29 cellular contexts compared by ENCODE assay signal in genomic region chr10:9735731-9736130, GRCh38.
"Had no signal": no experiment of that assay in that cellular context is flagged by ENCODE, and none has a peak within 500 bp of the region (broad histone marks: within the 10 kb centered on the region; RNA-seq: fewer than 3 reads in every experiment).

No MANE protein-coding gene starts in this region.

- H3K36me3 ChIP-seq: stomach, suprapubic skin, thoracic aorta, thyroid gland, tibial artery, tibial nerve, transverse colon, upper lobe of left lung, upper lobe of right lung, uterus, vagina had no signal

- H3K9me3 Mint-ChIP-seq: stimulated activated memory B cell treated with anti-CD40 and anti-IgM and Interleukin-4, amounts not matched to agents 10 μg/mL and 1 μg/mL and 100 μg/mL, for 72 hours; stimulated activated naive B cell treated with anti-CD40 and anti-IgM and Interleukin-4, amounts not matched to agents 10 μg/mL and 1 μg/mL and 100 μg/mL, for 72 hours; stimulated activated naive CD8-positive, alpha-beta T cell treated with anti-CD3 and anti-CD28 coated beads, Interleukin-15, amount 100 ng/mL, for 72 hours; stimulated activated naive CD8-positive, alpha-beta T cell treated with anti-CD3 and anti-CD28 coated beads, Interleukin-15, Interleukin-2, amounts not matched to agents 100 ng/mL and 50 ng/mL, for 24 hours; type B pancreatic cell had no signal

- H3K27me3 Mint-ChIP-seq: stimulated activated memory B cell treated with anti-CD40 and anti-IgM and Interleukin-4, amounts not matched to agents 10 μg/mL and 1 μg/mL and 100 μg/mL, for 72 hours; stimulated activated naive B cell treated with anti-CD40 and anti-IgM and Interleukin-4, amounts not matched to agents 10 μg/mL and 1 μg/mL and 100 μg/mL, for 72 hours; stimulated activated naive CD8-positive, alpha-beta T cell treated with anti-CD3 and anti-CD28 coated beads, Interleukin-15, amount 100 ng/mL, for 72 hours; stimulated activated naive CD8-positive, alpha-beta T cell treated with anti-CD3 and anti-CD28 coated beads, Interleukin-15, Interleukin-2, amounts not matched to agents 100 ng/mL and 50 ng/mL, for 24 hours; type B pancreatic cell had no signal

- H3K4me3 Mint-ChIP-seq: stimulated activated effector memory CD8-positive, alpha-beta T cell treated with anti-CD3 and anti-CD28 coated beads, Interleukin-12 subunit alpha, Interleukin-12 subunit beta, amount 100 ng/mL, for 72 hours; stimulated activated memory B cell treated with anti-CD40 and anti-IgM and Interleukin-4, amounts not matched to agents 10 μg/mL and 1 μg/mL and 100 μg/mL, for 72 hours; stimulated activated naive B cell treated with anti-CD40 and anti-IgM and Interleukin-4, amounts not matched to agents 10 μg/mL and 1 μg/mL and 100 μg/mL, for 72 hours; stimulated activated naive CD8-positive, alpha-beta T cell treated with anti-CD3 and anti-CD28 coated beads, Interleukin-15, amount 100 ng/mL, for 72 hours; stimulated activated naive CD8-positive, alpha-beta T cell treated with anti-CD3 and anti-CD28 coated beads, Interleukin-15, Interleukin-2, amounts not matched to agents 100 ng/mL and 50 ng/mL, for 24 hours; type B pancreatic cell had no signal

- H3K27ac Mint-ChIP-seq: stimulated activated effector memory CD8-positive, alpha-beta T cell treated with anti-CD3 and anti-CD28 coated beads, Interleukin-12 subunit alpha, Interleukin-12 subunit beta, amount 100 ng/mL, for 72 hours; stimulated activated memory B cell treated with anti-CD40 and anti-IgM and Interleukin-4, amounts not matched to agents 10 μg/mL and 1 μg/mL and 100 μg/mL, for 72 hours; stimulated activated naive B cell treated with anti-CD40 and anti-IgM and Interleukin-4, amounts not matched to agents 10 μg/mL and 1 μg/mL and 100 μg/mL, for 72 hours; stimulated activated naive CD8-positive, alpha-beta T cell treated with anti-CD3 and anti-CD28 coated beads, Interleukin-15, amount 100 ng/mL, for 72 hours; stimulated activated naive CD8-positive, alpha-beta T cell treated with anti-CD3 and anti-CD28 coated beads, Interleukin-15, Interleukin-2, amounts not matched to agents 100 ng/mL and 50 ng/mL, for 24 hours; type B pancreatic cell had no signal

- ATAC-seq: stimulated activated effector memory CD8-positive, alpha-beta T cell treated with anti-CD3 and anti-CD28 coated beads, Interleukin-12 subunit alpha, Interleukin-12 subunit beta, amount 100 ng/mL, for 72 hours; stimulated activated memory B cell treated with anti-CD40 and anti-IgM and Interleukin-4, amounts not matched to agents 10 μg/mL and 1 μg/mL and 100 μg/mL, for 72 hours; stimulated activated naive B cell treated with anti-CD40 and anti-IgM and Interleukin-4, amounts not matched to agents 10 μg/mL and 1 μg/mL and 100 μg/mL, for 72 hours; stimulated activated naive CD8-positive, alpha-beta T cell treated with anti-CD3 and anti-CD28 coated beads, Interleukin-15, amount 100 ng/mL, for 72 hours; stimulated activated naive CD8-positive, alpha-beta T cell treated with anti-CD3 and anti-CD28 coated beads, Interleukin-15, Interleukin-2, amounts not matched to agents 100 U/mL and 50 U/mL, for 24 hours; upper lobe of right lung had no signal

- H3K27ac ChIP-seq: stomach, suprapubic skin, testis, thoracic aorta, thyroid gland, tibial artery, tibial nerve, transverse colon, upper lobe of left lung, upper lobe of right lung, uterus, vagina had no signal

- FAIRE-seq: urothelium cell line had no signal

- H3K36me3 Mint-ChIP-seq: stimulated activated effector memory CD8-positive, alpha-beta T cell treated with anti-CD3 and anti-CD28 coated beads, Interleukin-12 subunit alpha, Interleukin-12 subunit beta, amount 100 ng/mL, for 72 hours; stimulated activated memory B cell treated with anti-CD40 and anti-IgM and Interleukin-4, amounts not matched to agents 10 μg/mL and 1 μg/mL and 100 μg/mL, for 72 hours; stimulated activated naive B cell treated with anti-CD40 and anti-IgM and Interleukin-4, amounts not matched to agents 10 μg/mL and 1 μg/mL and 100 μg/mL, for 72 hours; type B pancreatic cell had no signal

- H3K4me3 ChIP-seq: stomach, suprapubic skin, testis, thoracic aorta, thyroid gland, tibial artery, tibial nerve, transverse colon, upper lobe of left lung, upper lobe of right lung, uterus, vagina had no signal

- DNase-seq: stimulated activated CD4-positive, alpha-beta T cell treated with anti-CD3 and anti-CD28 coated beads, Interleukin-2, amount 100 ng/mL, for 48 hours; stimulated activated CD4-positive, alpha-beta T cell treated with anti-CD3 and anti-CD28 coated beads, Interleukin-4, amount 100 ng/mL, for 1 hour; stimulated activated CD4-positive, alpha-beta T cell treated with anti-CD3 and anti-CD28 coated beads, Interleukin-4, amount 100 ng/mL, for 24 hours; stimulated activated CD4-positive, alpha-beta T cell treated with anti-CD3 and anti-CD28 coated beads, Interleukin-4, amount 100 ng/mL, for 4 hours; stimulated activated CD8-positive, alpha-beta memory T cell treated with anti-CD3 and anti-CD28 coated beads, Interleukin-4, amount 100 ng/mL, for 48 hours; stimulated activated naive B cell treated with anti-CD40 and anti-IgM and Interleukin-4, amounts not matched to agents 10 μg/mL and 1 μg/mL and 100 μg/mL, for 72 hours; stimulated activated naive CD4-positive, alpha-beta T cell; stimulated activated naive CD4-positive, alpha-beta T cell treated with Interleukin-2 at 50 U/mL for 16 hours; stimulated activated naive CD8-positive, alpha-beta T cell treated with anti-CD3 and anti-CD28 coated beads, Interleukin-15, amount 100 ng/mL, for 72 hours; stimulated activated naive CD8-positive, alpha-beta T cell treated with anti-CD3 and anti-CD28 coated beads, Interleukin-15, Interleukin-2, amounts not matched to agents 100 U/mL and 50 U/mL, for 24 hours; stomach; substantia nigra; testis; thyroid gland; tibial artery; transverse colon; trophoblast cell; upper lobe of left lung; upper lobe of right lung; uterus had no signal

- H3K4me1 ChIP-seq: stomach, suprapubic skin, testis, thyroid gland, tibial artery, tibial nerve, transverse colon, upper lobe of left lung, upper lobe of right lung, uterus, vagina had no signal

- H3K9me3 ChIP-seq: stomach, suprapubic skin, testis, thoracic aorta, thyroid gland, tibial artery, transverse colon, upper lobe of left lung, upper lobe of right lung, uterus, vagina had no signal

- H3K27me3 ChIP-seq: stomach, suprapubic skin, testis, thyroid gland, tibial artery, tibial nerve, transverse colon, upper lobe of left lung, upper lobe of right lung, uterus, vagina had no signal

- H3K4me1 Mint-ChIP-seq: stimulated activated effector memory CD8-positive, alpha-beta T cell treated with anti-CD3 and anti-CD28 coated beads, Interleukin-12 subunit alpha, Interleukin-12 subunit beta, amount 100 ng/mL, for 72 hours; stimulated activated memory B cell treated with anti-CD40 and anti-IgM and Interleukin-4, amounts not matched to agents 10 μg/mL and 1 μg/mL and 100 μg/mL, for 72 hours; stimulated activated naive B cell treated with anti-CD40 and anti-IgM and Interleukin-4, amounts not matched to agents 10 μg/mL and 1 μg/mL and 100 μg/mL, for 72 hours; stimulated activated naive CD8-positive, alpha-beta T cell treated with anti-CD3 and anti-CD28 coated beads, Interleukin-15, amount 100 ng/mL, for 72 hours had no signal
